29 cellular contexts compared by ENCODE assay signal in genomic region chr11:43928721-43929120, GRCh38.
"Had no signal": no experiment of that assay in that cellular context is flagged by ENCODE, and none has a peak within 500 bp of the region (broad histone marks: within the 10 kb centered on the region; RNA-seq: fewer than 3 reads in every experiment).

No MANE protein-coding gene starts in this region.

- H3K9ac ChIP-seq: SK-N-SH had no signal

- DNase-seq: activated CD4-positive, alpha-beta memory T cell treated with anti-CD3 and anti-CD28 coated beads, Interleukin-2, amount 10 ng/mL, durations not matched to agents 7 days and 5 days; activated CD4-positive, alpha-beta T cell treated with anti-CD3 and anti-CD28 coated beads for 36 hours; activated CD4-positive, alpha-beta T cell treated with anti-CD3 and anti-CD28 coated beads, Interleukin-2, amount 50 U/mL, for 1 hour; activated CD4-positive, CD25-positive, alpha-beta regulatory T cell; activated CD8-positive, alpha-beta memory T cell treated with anti-CD3 and anti-CD28 coated beads, Interleukin-2, amount 50 U/mL, for 4 hours; activated gamma-delta T cell treated with Interleukin-2 at 50 U/mL for 16 hours; activated naive CD4-positive, alpha-beta T cell treated with anti-CD3 and anti-CD28 coated beads, Interleukin-2, amount 10 ng/mL, durations not matched to agents 7 days and 5 days; activated naive CD8-positive, alpha-beta T cell treated with anti-CD3 and anti-CD28 coated beads for 36 hours; activated T-cell treated with anti-CD3 and anti-CD28 coated beads, Interleukin-2, amount 50 U/mL, for 72 hours; MG63; MV-4-11; NCI-H1092 treated with DMSO at 0.1 percent for 48 hours; NCI-H1417 treated with DMSO at 0.1 percent for 48 hours; NCI-H1694; NCI-H2029; NCI-H2107; NCI-H2171 treated with DMSO at 0.1 percent for 48 hours; NCI-H345; NCI-H510A; NCI-H526 treated with DMSO at 0.1 percent for 48 hours; NK-92 treated with Interleukin-12 subunit alpha and Interleukin-12 subunit beta, amount 100 ng/mL, for 24 hours; OCI-M1; Peyer's patch; Right ventricle myocardium superior; SJCRH30; SK-N-SH; T-helper 1 cell had no signal

- H3K9me3 ChIP-seq: MG63, Peyer's patch, SJCRH30, SK-N-SH had no signal

- H3K4me3 ChIP-seq: MG63, Peyer's patch, SJCRH30 had no signal

- H3K27ac ChIP-seq: Peyer's patch, RWPE1, SJCRH30, VCaP had no signal

- ATAC-seq: activated CD4-positive, alpha-beta T cell treated with anti-CD3 and anti-CD28 coated beads for 36 hours; activated T-cell treated with anti-CD3 and anti-CD28 coated beads, Interleukin-2, amount 50 U/mL, for 72 hours had no signal

- H3K36me3 ChIP-seq: MG63, Peyer's patch, SJCRH30 had no signal

- H3K4me2 ChIP-seq: SK-N-SH had no signal

- H3K27me3 ChIP-seq: MG63, Peyer's patch, SJCRH30 had no signal
